ENCODE assay signal across 8 cellular contexts in the genomic region with DNA sequence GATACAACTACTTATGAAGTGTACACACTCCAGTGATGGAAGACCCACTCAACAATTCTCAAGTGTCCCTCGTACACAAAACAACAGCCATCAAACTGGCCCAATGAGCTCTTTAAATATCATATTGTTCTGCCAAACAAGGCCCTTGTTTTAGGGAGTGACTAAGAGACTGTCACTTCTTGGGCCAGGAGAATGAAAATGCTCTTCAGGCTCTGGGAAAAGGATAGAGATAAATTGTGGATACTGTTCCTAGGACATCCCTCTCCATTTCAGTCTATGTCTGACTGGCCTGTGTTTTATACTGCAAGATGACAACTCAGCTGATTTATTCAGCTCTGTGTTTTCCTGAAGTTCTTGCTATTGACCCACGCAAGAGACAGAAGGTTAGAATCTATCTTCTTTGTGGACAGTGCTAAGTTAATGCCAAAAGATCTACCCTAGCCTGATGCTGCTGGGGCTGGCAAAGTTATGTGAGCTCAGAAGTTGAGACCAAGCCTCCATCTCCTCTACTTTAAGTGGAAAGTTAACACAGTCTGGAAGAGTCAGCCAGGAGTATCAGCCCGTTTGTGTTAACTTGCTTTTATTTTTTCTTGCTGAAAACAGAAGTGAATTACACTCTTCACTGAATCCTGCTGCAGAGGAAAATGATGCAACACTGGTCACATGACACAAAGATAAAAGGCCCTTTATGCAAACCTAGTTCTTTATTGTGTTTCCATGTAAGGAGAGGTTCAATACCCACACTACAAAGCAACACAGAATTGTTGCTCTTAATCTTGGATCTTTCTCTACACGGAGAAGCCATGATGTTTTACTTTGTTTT. TPM values are rescaled to one million over a fixed set of nuclear protein-coding genes. Genes with fewer than 3 reads are reported as not detected.
DNase-seq lines count a peak whose midpoint lies in the region; ATAC-seq, FAIRE-seq and TF ChIP-seq lines count a peak whose summit lies in the region.

No MANE protein-coding gene starts in this region.

- H3K9me1 ChIP-seq in K562 (ENCODE audit: control insufficient read depth, insufficient read depth, low read length), result no peaks in the 10 kb centered on the region

- intact Hi-C loops in K562 (cut with micrococcal nuclease) (no loop called here), left lung (cut with DNase I) (no loop called here)

- H3K27me3 ChIP-seq in DND-41 (ENCODE audit: insufficient read depth, low read length, poor library complexity), result peaks cover 4% of the 10 kb centered on the region
- H3K27me3 ChIP-seq in K562 (ENCODE audit: control insufficient read depth in 2 of 2, insufficient read depth in 2 of 2, low read length in 2 of 2), result no peaks in the 10 kb centered on the region
- no peaks in the 10 kb centered on the region for H3K27me3 ChIP-seq in left lung
- H3K27me3 ChIP-seq in H7 (ENCODE audit: control insufficient read depth, insufficient read depth, low read length), result no peaks in the 10 kb centered on the region

- H3K27ac ChIP-seq in DND-41 (ENCODE audit: low read length), result peak overlapping the region; percentile 37; the same call in 1 of the 2 replicates
- no peak overlapping the region for H3K27ac ChIP-seq in K562 (ENCODE audit: extremely low read depth, low read depth, low read length)
- H3K27ac ChIP-seq in left lung, result peak overlapping the region; percentile 2 to 79

- TF ChIP-seq CTCF in DND-41 (IDR thresholded peaks at IDR 0.05; ENCODE audit: borderline replicate concordance, extremely low read depth, low read length, poor library complexity, severe bottlenecking) (no peak), K562 (IDR thresholded peaks at IDR 0.05 in 2 of 3, conservative IDR thresholded peaks at IDR 0.05 in 1 of 3; ENCODE audit: insufficient read depth in 2 of 3, low read depth in 1 of 3, low read length in 3 of 3) (no peak), left lung (IDR thresholded peaks at IDR 0.05) (no peak)

- H3K36me3 ChIP-seq in DND-41 (ENCODE audit: insufficient read depth, low read length), result no peaks in the 10 kb centered on the region
- H3K36me3 ChIP-seq in K562 (ENCODE audit: control insufficient read depth, insufficient read depth, low read length), result no peaks in the 10 kb centered on the region
- no peaks in the 10 kb centered on the region for H3K36me3 ChIP-seq in left lung
- no peaks in the 10 kb centered on the region for H3K36me3 ChIP-seq in H7 (replicated peaks; ENCODE audit: control insufficient read depth, insufficient read depth, low read length)

- H4K20me1 ChIP-seq in DND-41 (ENCODE audit: insufficient read depth, low read length) (no peaks in the 10 kb centered on the region), K562 (replicated peaks; ENCODE audit: control insufficient read depth, insufficient read depth, low read length) (no peaks in the 10 kb centered on the region)

- POLR2A ChIA-PET in K562 (lab: Yijun Ruan, JAX), result no interaction called here

- no peak for TF ChIP-seq POLR2A in K562 (conservative IDR thresholded peaks at IDR 0.05)

- H3K4me3 ChIP-seq in DND-41 (ENCODE audit: low read depth in 1 of 2, low read length in 2 of 2) (no peak overlapping the region), K562 (no peak overlapping the region), left lung (no peak overlapping the region), H7 (ENCODE audit: insufficient read depth, low read depth, low read length) (no peak overlapping the region)

- H3K9ac ChIP-seq in DND-41 (ENCODE audit: low read depth, low read length) (no peak overlapping the region), K562 (ENCODE audit: insufficient read depth in 1 of 2, low read depth in 2 of 2, low read length in 2 of 2) (no peak overlapping the region)

- no TSS peak for BruUV-seq in K562 (replicated peaks; lab: Mats Ljungman, UMichigan)

- H2AFZ ChIP-seq in DND-41 (ENCODE audit: low read depth, low read length) (peak overlapping the region; percentile 80), K562 (ENCODE audit: low read depth, low read length) (no peak overlapping the region)

- no peaks in the 10 kb centered on the region for H3K79me2 ChIP-seq in DND-41 (ENCODE audit: insufficient read depth, low read length)
- H3K79me2 ChIP-seq in K562 (ENCODE audit: control insufficient read depth, insufficient read depth, low read length), result no peaks in the 10 kb centered on the region

- peak overlapping the region; percentile 12; the same call in 1 of the 2 replicates for H3K4me2 ChIP-seq in DND-41 (ENCODE audit: insufficient read depth, low read length)
- H3K4me2 ChIP-seq in K562 (ENCODE audit: insufficient read depth, low read length), result no peak overlapping the region

- WGBS in K562 (ENCODE audit: insufficient coverage, low coverage, missing lambda C conversion rate), result 0% methylated on average over 4 of the region's 4 CpGs

- no peak for TF ChIP-seq RAD21 in K562 (CRISPR knock-in tag; conservative IDR thresholded peaks at IDR 0.05 in 1 of 2, IDR thresholded peaks at IDR 0.05 in 1 of 2)

- CTCF ChIA-PET in K562 (lab: Yijun Ruan, JAX; ENCODE audit: low intra/inter-chr PET ratio), result no interaction called here

- H3K9me3 ChIP-seq in DND-41 (ENCODE audit: insufficient read depth, low read length, severe bottlenecking) (no peaks in the 10 kb centered on the region), K562 (replicated peaks; ENCODE audit: control insufficient read depth, insufficient read depth, low read depth, low read length) (no peaks in the 10 kb centered on the region), left lung (no peaks in the 10 kb centered on the region)

- no peak for TF ChIP-seq EP300 in K562 (IDR thresholded peaks at IDR 0.05; ENCODE audit: low read length)

- in situ Hi-C loops in K562 (cut with MboI), result no loop called here

- no peak for FAIRE-seq in K562 (lab: Jason Lieb, UNC)

- ATAC-seq in DND-41 (ENCODE audit: insufficient read depth, low read depth) (peak; percentile 86), K562 (no peak), left lung (peak; percentile 76), HG02763 (IDR thresholded peaks at IDR 0.05; ENCODE audit: unreplicated experiment) (no peak)

- H3K4me1 ChIP-seq in DND-41 (ENCODE audit: insufficient read depth, low read length), result peaks cover 14% of the 10 kb centered on the region
- H3K4me1 ChIP-seq in K562 (replicated peaks in 1 of 2; ENCODE audit: control insufficient read depth in 2 of 2, insufficient read depth in 2 of 2, low read length in 2 of 2), result no peaks in the 10 kb centered on the region
- H3K4me1 ChIP-seq in left lung, result peaks cover 4 to 39% of the 10 kb centered on the region in 2 donors

- DNase-seq in DND-41 (peak; percentile 29), NCI-H2029 treated with DMSO at 0.1 percent for 48 hours (lab: John Stamatoyannopoulos, UW) (peak; percentile 64), K562 (ENCODE audit: extremely low read depth in 1 of 4, low spot score in 3 of 4) (no peak), left lung (no peak), H7 (no peak), NCI-H524 (lab: John Stamatoyannopoulos, UW) (no peak), HK-2 (ENCODE audit: unreplicated experiment) (no peak)

TF ChIP-seq in K562, 482 proteins besides CTCF, POLR2A, EP300 and RAD21 (continues in another document):
- TF ChIP-seq, protein P1, sequence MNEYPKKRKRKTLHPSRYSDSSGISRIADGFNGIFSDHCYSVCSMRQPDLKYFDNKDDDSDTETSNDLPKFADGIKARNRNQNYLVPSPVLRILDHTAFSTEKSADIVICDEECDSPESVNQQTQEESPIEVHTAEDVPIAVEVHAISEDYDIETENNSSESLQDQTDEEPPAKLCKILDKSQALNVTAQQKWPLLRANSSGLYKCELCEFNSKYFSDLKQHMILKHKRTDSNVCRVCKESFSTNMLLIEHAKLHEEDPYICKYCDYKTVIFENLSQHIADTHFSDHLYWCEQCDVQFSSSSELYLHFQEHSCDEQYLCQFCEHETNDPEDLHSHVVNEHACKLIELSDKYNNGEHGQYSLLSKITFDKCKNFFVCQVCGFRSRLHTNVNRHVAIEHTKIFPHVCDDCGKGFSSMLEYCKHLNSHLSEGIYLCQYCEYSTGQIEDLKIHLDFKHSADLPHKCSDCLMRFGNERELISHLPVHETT (CRISPR knock-in tag; conservative IDR thresholded peaks at IDR 0.05 in 1 of 2, IDR thresholded peaks at IDR 0.05 in 1 of 2), result no peak

RNA-seq across cellular contexts. Expression of a gene that starts 14.6 kb away (rescaled TPM):
- total RNA-seq in K562 (2011; cell fraction: chromatin; rRNA removed; ENCODE audit: low replicate concordance), result not detected in 2 replicates
- total RNA-seq in K562 (2011; cell fraction: nucleolus; rRNA removed), result not detected in 2 replicates
- not detected in 2 replicates for total RNA-seq in K562 (2011; cell fraction: nucleoplasm; rRNA removed)
- total RNA-seq in K562 (2014; rRNA removed) (not detected in 2 replicates), K562 (2014; rRNA removed; fragmentation: Illumina TruSeq; extraction: Trizol) (not detected in 2 replicates), K562 (2015; rRNA removed; fragmentation: Illumina TruSeq; extraction: Trizol) (0.07 TPM in 1 of 2 replicates, not detected in the other), K562 (2021) (0.09 and 0.20 TPM in 2 replicates), left lung (10 to 100 TPM; 49.2 to 51.8 TPM)
- polyA plus RNA-seq in K562 (2011; rRNA removed) (0.13 and 0.30 TPM in 2 replicates), K562 (2014; fragmentation: Illumina TruSeq; extraction: Trizol) (0.01 and 0.22 TPM in 2 replicates), K562 (2014; fragmentation: Nextera tagmentation; extraction: Ambion mirVana) (under 1 TPM; 0.03 to 0.31 TPM), K562 (2014; rRNA removed) (under 0.01 TPM in 1 of 2 replicates, not detected in the other)
- under 0.01 and 0.04 TPM in 2 replicates for polyA plus RNA-seq in K562 (2011; cell fraction: cytosol; rRNA removed)
- 0.18 and 0.37 TPM in 2 replicates for polyA plus RNA-seq in K562 (2011; cell fraction: nucleus; rRNA removed)
- 0.10 and 0.12 TPM in 2 replicates for polyA plus RNA-seq in K562 (2012)
- polyA minus RNA-seq in K562 (2011; rRNA and poly(A)+ RNA removed), result 0.04 TPM in 1 of 2 replicates, not detected in the other
- polyA minus RNA-seq in K562 (2011; cell fraction: cytosol; rRNA and poly(A)+ RNA removed), result not detected in 2 replicates
- polyA minus RNA-seq in K562 (2011; cell fraction: nucleus; rRNA and poly(A)+ RNA removed), result not detected in 2 replicates
- 0.35 and 0.52 TPM in 2 replicates for total RNA-seq in H7 (2014; rRNA removed; shearing (Covaris generic))

Comparison
In these comparisons a context has a peak if more than half of its experiments do, and no peak if none do; other contexts are left out.
1. ATAC-seq: peak in DND-41 (single experiment) and left lung (single experiment); none in K562 (single experiment) and HG02763 (single experiment).
2. DNase-seq: peak in DND-41 (single experiment) and NCI-H2029 treated with DMSO at 0.1 percent for 48 hours (single experiment); none in K562 (0 of 4), left lung (0 of 2), H7 (single experiment), NCI-H524 (0 of 2) and HK-2 (single experiment).
3. RNA of a gene that starts 14.6 kb away (total RNA-seq): 49.2 to 51.8 TPM in left lung; 0.35 to 0.52 TPM in H7 and 0.07 to 0.20 TPM in K562; every median in the first group is over 10 times any median in the second.